In genomic region chr5:124754206-124754927, GRCh38 we compare ENCODE assay signal across 1 cellular context.
TF ChIP-seq lines count a peak whose summit lies in the region.

No MANE protein-coding gene starts in this region.

TF ChIP-seq in K562, 482 proteins besides CTCF, POLR2A, EP300 and RAD21 (continued from another document):
- TF ChIP-seq ZNF592 (IDR thresholded peaks at IDR 0.05) (no peak), ZNF77 (CRISPR knock-in tag; IDR thresholded peaks at IDR 0.05) (no peak), GATAD2A (IDR thresholded peaks at IDR 0.05) (no peak), CCNT2 (IDR thresholded peaks at IDR 0.05; ENCODE audit: borderline replicate concordance, extremely low read depth, insufficient read length, low read depth, low read length) (no peak), PPARD (CRISPR knock-in tag; IDR thresholded peaks at IDR 0.05) (no peak), CBX1 (IDR thresholded peaks at IDR 0.05; ENCODE audit: low read depth) (no peak), SREBF1 (IDR thresholded peaks at IDR 0.05; ENCODE audit: borderline replicate concordance, low read depth, low read length) (no peak), ATF7 (IDR thresholded peaks at IDR 0.05) (no peak), ZNF280A (IDR thresholded peaks at IDR 0.05; ENCODE audit: low read depth, partially characterized antibody) (no peak), SFPQ (IDR thresholded peaks at IDR 0.05; ENCODE audit: low read depth, low read length) (no peak), NFIC (IDR thresholded peaks at IDR 0.05) (no peak), GABPB1 (CRISPR knock-in tag; IDR thresholded peaks at IDR 0.05) (no peak), ZBTB1 (CRISPR knock-in tag; IDR thresholded peaks at IDR 0.05; ENCODE audit: borderline replicate concordance, low read depth) (no peak)
